1 cellular context compared by ENCODE assay signal in genomic region chr17:44775136-44775837, GRCh38.
A peak's percentile ranks its signal among the peaks of the same experiment; 100 is the strongest.
TF ChIP-seq lines count a peak whose summit lies in the region.

No MANE protein-coding gene starts in this region.

TF ChIP-seq in HepG2, 621 proteins besides CTCF, POLR2A, EP300 and RAD21 (continues in another document):
- TF ChIP-seq NFKB2 (CRISPR knock-in tag; IDR thresholded peaks at IDR 0.05; ENCODE audit: borderline replicate concordance) (peak; percentile 34; the same call in 1 of the 2 replicates), HOMEZ (CRISPR knock-in tag; IDR thresholded peaks at IDR 0.05; ENCODE audit: low read depth) (no peak), GPN1 (CRISPR knock-in tag; IDR thresholded peaks at IDR 0.05; ENCODE audit: borderline replicate concordance) (peak; percentile 85; the same call in 1 of the 2 replicates), SNRNP70 (IDR thresholded peaks at IDR 0.05; ENCODE audit: low read depth, low read length) (no peak), ZFP36 (IDR thresholded peaks at IDR 0.05; ENCODE audit: borderline replicate concordance, low read depth, low read length, partially characterized antibody) (no peak), MYC (CRISPR knock-in tag; IDR thresholded peaks at IDR 0.05; ENCODE audit: borderline replicate concordance) (peak; percentile 80; the same call in 1 of the 2 replicates), ZMYM4 (CRISPR knock-in tag; IDR thresholded peaks at IDR 0.05) (0 out of 2 replicates have a peak, but pooled peaks have one; percentile 37), ZBTB7A (CRISPR knock-in tag; IDR thresholded peaks at IDR 0.05) (peak; percentile 77; the same call in 1 of the 2 replicates), HNF1A (IDR thresholded peaks at IDR 0.05; ENCODE audit: low read depth) (no peak), HNF1A (CRISPR knock-in tag; IDR thresholded peaks at IDR 0.05; ENCODE audit: borderline replicate concordance) (peak; percentile 36; the same call in 1 of the 2 replicates), ZNF777 (CRISPR knock-in tag; IDR thresholded peaks at IDR 0.05) (peak; percentile 91), NR1H2 (CRISPR knock-in tag; IDR thresholded peaks at IDR 0.05; ENCODE audit: borderline replicate concordance, low read depth) (no peak), ZNF121 (CRISPR knock-in tag; IDR thresholded peaks at IDR 0.05) (no peak), FOSL2 (CRISPR knock-in tag; IDR thresholded peaks at IDR 0.05) (no peak), NONO (IDR thresholded peaks at IDR 0.05) (no peak), NONO (CRISPR knock-in tag; conservative IDR thresholded peaks at IDR 0.05) (peak; percentile 73; the same call in 1 of the 2 replicates), ZNF800 (CRISPR knock-in tag; IDR thresholded peaks at IDR 0.05) (0 out of 2 replicates have a peak, but pooled peaks have one; percentile 24), GLMP (CRISPR knock-in tag; IDR thresholded peaks at IDR 0.05; ENCODE audit: borderline replicate concordance) (no peak), PHF5A (CRISPR knock-in tag; IDR thresholded peaks at IDR 0.05; ENCODE audit: low read depth, unreplicated experiment) (no peak), NCOA2 (CRISPR knock-in tag; IDR thresholded peaks at IDR 0.05) (0 out of 2 replicates have a peak, but pooled peaks have one; percentile 5), NFRKB (IDR thresholded peaks at IDR 0.05) (no peak), MED13 (CRISPR knock-in tag; IDR thresholded peaks at IDR 0.05) (0 out of 2 replicates have a peak, but pooled peaks have one; percentile 47), ZNF205 (CRISPR knock-in tag; IDR thresholded peaks at IDR 0.05) (no peak), HOXA5 (CRISPR knock-in tag; IDR thresholded peaks at IDR 0.05) (no peak; the same call in 1 of the 2 replicates), THAP11 (CRISPR knock-in tag; IDR thresholded peaks at IDR 0.05) (no peak), MBD4 (IDR thresholded peaks at IDR 0.05; ENCODE audit: borderline replicate concordance, low read length) (no peak), ZSCAN31 (CRISPR knock-in tag; IDR thresholded peaks at IDR 0.05; ENCODE audit: low read depth) (peak; percentile 88), DDIT3 (CRISPR knock-in tag; IDR thresholded peaks at IDR 0.05) (no peak), ARNTL (CRISPR knock-in tag; IDR thresholded peaks at IDR 0.05) (peak; percentile 66), YY1 (IDR thresholded peaks at IDR 0.05; ENCODE audit: insufficient read depth, insufficient replicate concordance, low read depth, low read length) (peak; percentile 79), ZSCAN29 (CRISPR knock-in tag; conservative IDR thresholded peaks at IDR 0.05) (0 out of 2 replicates have a peak, but pooled peaks have one; percentile 23), HDAC1 (CRISPR knock-in tag; IDR thresholded peaks at IDR 0.05) (peak; percentile 33; the same call in 1 of the 2 replicates), AGO2 (optimal IDR thresholded peaks at IDR 0.05; ENCODE audit: low read depth, low read length) (no peak)
- TF ChIP-seq, protein P1, sequence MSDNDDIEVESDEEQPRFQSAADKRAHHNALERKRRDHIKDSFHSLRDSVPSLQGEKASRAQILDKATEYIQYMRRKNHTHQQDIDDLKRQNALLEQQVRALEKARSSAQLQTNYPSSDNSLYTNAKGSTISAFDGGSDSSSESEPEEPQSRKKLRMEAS (IDR thresholded peaks at IDR 0.05) = peak; percentile 95
- TF ChIP-seq, protein P2, sequence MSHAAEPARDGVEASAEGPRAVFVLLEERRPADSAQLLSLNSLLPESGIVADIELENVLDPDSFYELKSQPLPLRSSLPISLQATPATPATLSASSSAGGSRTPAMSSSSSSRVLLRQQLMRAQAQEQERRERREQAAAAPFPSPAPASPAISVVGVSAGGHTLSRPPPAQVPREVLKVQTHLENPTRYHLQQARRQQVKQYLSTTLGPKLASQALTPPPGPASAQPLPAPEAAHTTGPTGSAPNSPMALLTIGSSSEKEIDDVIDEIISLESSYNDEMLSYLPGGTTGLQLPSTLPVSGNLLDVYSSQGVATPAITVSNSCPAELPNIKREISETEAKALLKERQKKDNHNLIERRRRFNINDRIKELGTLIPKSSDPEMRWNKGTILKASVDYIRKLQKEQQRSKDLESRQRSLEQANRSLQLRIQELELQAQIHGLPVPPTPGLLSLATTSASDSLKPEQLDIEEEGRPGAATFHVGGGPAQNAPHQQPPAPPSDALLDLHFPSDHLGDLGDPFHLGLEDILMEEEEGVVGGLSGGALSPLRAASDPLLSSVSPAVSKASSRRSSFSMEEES (CRISPR knock-in tag; IDR thresholded peaks at IDR 0.05) = 0 out of 2 replicates have a peak, but pooled peaks have one; percentile 7
- TF ChIP-seq, protein P3, sequence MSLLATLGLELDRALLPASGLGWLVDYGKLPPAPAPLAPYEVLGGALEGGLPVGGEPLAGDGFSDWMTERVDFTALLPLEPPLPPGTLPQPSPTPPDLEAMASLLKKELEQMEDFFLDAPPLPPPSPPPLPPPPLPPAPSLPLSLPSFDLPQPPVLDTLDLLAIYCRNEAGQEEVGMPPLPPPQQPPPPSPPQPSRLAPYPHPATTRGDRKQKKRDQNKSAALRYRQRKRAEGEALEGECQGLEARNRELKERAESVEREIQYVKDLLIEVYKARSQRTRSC (CRISPR knock-in tag; IDR thresholded peaks at IDR 0.05; ENCODE audit: low read depth) = peak; percentile 50
- TF ChIP-seq, protein P4, sequence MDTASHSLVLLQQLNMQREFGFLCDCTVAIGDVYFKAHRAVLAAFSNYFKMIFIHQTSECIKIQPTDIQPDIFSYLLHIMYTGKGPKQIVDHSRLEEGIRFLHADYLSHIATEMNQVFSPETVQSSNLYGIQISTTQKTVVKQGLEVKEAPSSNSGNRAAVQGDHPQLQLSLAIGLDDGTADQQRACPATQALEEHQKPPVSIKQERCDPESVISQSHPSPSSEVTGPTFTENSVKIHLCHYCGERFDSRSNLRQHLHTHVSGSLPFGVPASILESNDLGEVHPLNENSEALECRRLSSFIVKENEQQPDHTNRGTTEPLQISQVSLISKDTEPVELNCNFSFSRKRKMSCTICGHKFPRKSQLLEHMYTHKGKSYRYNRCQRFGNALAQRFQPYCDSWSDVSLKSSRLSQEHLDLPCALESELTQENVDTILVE (CRISPR knock-in tag; IDR thresholded peaks at IDR 0.05) = peak; percentile 29; the same call in 1 of the 2 replicates
- TF ChIP-seq, protein P5, sequence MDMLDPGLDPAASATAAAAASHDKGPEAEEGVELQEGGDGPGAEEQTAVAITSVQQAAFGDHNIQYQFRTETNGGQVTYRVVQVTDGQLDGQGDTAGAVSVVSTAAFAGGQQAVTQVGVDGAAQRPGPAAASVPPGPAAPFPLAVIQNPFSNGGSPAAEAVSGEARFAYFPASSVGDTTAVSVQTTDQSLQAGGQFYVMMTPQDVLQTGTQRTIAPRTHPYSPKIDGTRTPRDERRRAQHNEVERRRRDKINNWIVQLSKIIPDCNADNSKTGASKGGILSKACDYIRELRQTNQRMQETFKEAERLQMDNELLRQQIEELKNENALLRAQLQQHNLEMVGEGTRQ (IDR thresholded peaks at IDR 0.05; ENCODE audit: low read depth, low read length) = no peak
- TF ChIP-seq, protein P5 (CRISPR knock-in tag; IDR thresholded peaks at IDR 0.05; ENCODE audit: borderline replicate concordance) = no peak; the same call in 1 of the 2 replicates
- TF ChIP-seq, protein P6, sequence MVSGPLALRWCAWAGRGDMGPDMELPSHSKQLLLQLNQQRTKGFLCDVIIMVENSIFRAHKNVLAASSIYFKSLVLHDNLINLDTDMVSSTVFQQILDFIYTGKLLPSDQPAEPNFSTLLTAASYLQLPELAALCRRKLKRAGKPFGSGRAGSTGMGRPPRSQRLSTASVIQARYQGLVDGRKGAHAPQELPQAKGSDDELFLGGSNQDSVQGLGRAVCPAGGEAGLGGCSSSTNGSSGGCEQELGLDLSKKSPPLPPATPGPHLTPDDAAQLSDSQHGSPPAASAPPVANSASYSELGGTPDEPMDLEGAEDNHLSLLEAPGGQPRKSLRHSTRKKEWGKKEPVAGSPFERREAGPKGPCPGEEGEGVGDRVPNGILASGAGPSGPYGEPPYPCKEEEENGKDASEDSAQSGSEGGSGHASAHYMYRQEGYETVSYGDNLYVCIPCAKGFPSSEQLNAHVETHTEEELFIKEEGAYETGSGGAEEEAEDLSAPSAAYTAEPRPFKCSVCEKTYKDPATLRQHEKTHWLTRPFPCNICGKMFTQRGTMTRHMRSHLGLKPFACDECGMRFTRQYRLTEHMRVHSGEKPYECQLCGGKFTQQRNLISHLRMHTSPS (CRISPR knock-in tag; IDR thresholded peaks at IDR 0.05; ENCODE audit: low read depth) = 0 out of 2 replicates have a peak, but pooled peaks have one; percentile 15
- TF ChIP-seq, protein P7, sequence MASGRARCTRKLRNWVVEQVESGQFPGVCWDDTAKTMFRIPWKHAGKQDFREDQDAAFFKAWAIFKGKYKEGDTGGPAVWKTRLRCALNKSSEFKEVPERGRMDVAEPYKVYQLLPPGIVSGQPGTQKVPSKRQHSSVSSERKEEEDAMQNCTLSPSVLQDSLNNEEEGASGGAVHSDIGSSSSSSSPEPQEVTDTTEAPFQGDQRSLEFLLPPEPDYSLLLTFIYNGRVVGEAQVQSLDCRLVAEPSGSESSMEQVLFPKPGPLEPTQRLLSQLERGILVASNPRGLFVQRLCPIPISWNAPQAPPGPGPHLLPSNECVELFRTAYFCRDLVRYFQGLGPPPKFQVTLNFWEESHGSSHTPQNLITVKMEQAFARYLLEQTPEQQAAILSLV (CRISPR knock-in tag; IDR thresholded peaks at IDR 0.05; ENCODE audit: borderline replicate concordance) = no peak
